In genomic region chr10:113326160-113327111, GRCh38 we compare ENCODE assay signal across 8 cellular contexts.
DNase-seq lines count a peak whose midpoint lies in the region; ATAC-seq and TF ChIP-seq lines count a peak whose summit lies in the region.

No MANE protein-coding gene starts in this region.

- H3K9ac ChIP-seq in colonic mucosa (ENCODE audit: low read depth in 2 of 2, low read length in 2 of 2) = no peak overlapping the region

- H3K9me3 ChIP-seq in colonic mucosa = no peaks in the 10 kb centered on the region

- DNase-seq in activated naive CD4-positive, alpha-beta T cell treated with Interleukin-2 at 50 U/mL for 16 hours = peak; percentile 22
- no peak for DNase-seq in activated naive CD4-positive, alpha-beta T cell (lab: John Stamatoyannopoulos, UW)
- peak; percentile 81 for DNase-seq in OCI-M1 (lab: John Stamatoyannopoulos, UW)
- DNase-seq in ecto neural progenitor cell (ENCODE audit: low spot score) = peak; percentile 54
- DNase-seq in omental fat pad (ENCODE audit: low spot score) = peak; percentile 78
- DNase-seq in DMS79 treated with DMSO at 0.1 percent for 48 hours (lab: John Stamatoyannopoulos, UW) = no peak
- no peak for DNase-seq in colonic mucosa

- no peaks in the 10 kb centered on the region for H3K4me1 ChIP-seq in colonic mucosa

- TF ChIP-seq CTCF in omental fat pad (IDR thresholded peaks at IDR 0.05) (no peak), colonic mucosa (IDR thresholded peaks at IDR 0.05) (no peak)

- H3K4me3 ChIP-seq in colonic mucosa = no peak overlapping the region

- H3K27me3 ChIP-seq in colonic mucosa = no peaks in the 10 kb centered on the region

- no peak overlapping the region for H3K27ac ChIP-seq in colonic mucosa

- intact Hi-C loops in colonic mucosa (cut with DNase I) = no loop called here

- no peaks in the 10 kb centered on the region for H3K36me3 ChIP-seq in colonic mucosa

- peak; percentile 87 for ATAC-seq in HG02852 (IDR thresholded peaks at IDR 0.05; ENCODE audit: unreplicated experiment)
- ATAC-seq in omental fat pad (ENCODE audit: low FRiP score) = peak; percentile 72

Comparison
In these comparisons a context has a peak if more than half of its experiments do, and no peak if none do; other contexts are left out.
1. DNase-seq: peak in activated naive CD4-positive, alpha-beta T cell treated with Interleukin-2 at 50 U/mL for 16 hours (single experiment), OCI-M1 (single experiment), ecto neural progenitor cell (single experiment) and omental fat pad (single experiment); none in activated naive CD4-positive, alpha-beta T cell (0 of 4), DMS79 treated with DMSO at 0.1 percent for 48 hours (single experiment) and colonic mucosa (single experiment).